ENCODE assay signal across 1 cellular context in genomic region chr3:57150097-57150496, GRCh38.
TF ChIP-seq lines count a peak whose summit lies in the region.

No MANE protein-coding gene starts in this region.

TF ChIP-seq in endothelial cell of umbilical vein, 7 proteins besides CTCF, POLR2A, EP300 and RAD21:
- TF ChIP-seq FOS (IDR thresholded peaks at IDR 0.05; ENCODE audit: borderline replicate concordance, insufficient read depth, low read length): no peak
- no peak for TF ChIP-seq EZH2 (IDR thresholded peaks at IDR 0.05; ENCODE audit: borderline replicate concordance, low read depth, low read length, severe bottlenecking)
- TF ChIP-seq POLR2AphosphoS5 (IDR thresholded peaks at IDR 0.05; ENCODE audit: insufficient read depth, low read depth, low read length): no peak
- TF ChIP-seq MAX (IDR thresholded peaks at IDR 0.05; ENCODE audit: insufficient read depth, insufficient read length): no peak
- no peak for TF ChIP-seq GATA2 (IDR thresholded peaks at IDR 0.05; ENCODE audit: insufficient read depth, insufficient read length, low read depth, low read length)
- TF ChIP-seq MYC (IDR thresholded peaks at IDR 0.05; ENCODE audit: low read depth, low read length): no peak
- TF ChIP-seq JUN (IDR thresholded peaks at IDR 0.05; ENCODE audit: borderline replicate concordance, insufficient read depth, insufficient read length, low read depth): no peak
